In genomic region chr3:71132995-71133730, GRCh38 we compare ENCODE assay signal across 1 cellular context.
TF ChIP-seq lines count a peak whose summit lies in the region.

No MANE protein-coding gene starts in this region.

TF ChIP-seq in HepG2, 621 proteins besides CTCF, POLR2A, EP300 and RAD21 (continued from another document and continues in another):
- TF ChIP-seq ZNF33A (CRISPR knock-in tag; IDR thresholded peaks at IDR 0.05; ENCODE audit: borderline replicate concordance), result no peak
- no peak for TF ChIP-seq ADNP (CRISPR knock-in tag; IDR thresholded peaks at IDR 0.05)
- TF ChIP-seq ZNF225 (CRISPR knock-in tag; IDR thresholded peaks at IDR 0.05), result no peak
- TF ChIP-seq NCOA5 (CRISPR knock-in tag; IDR thresholded peaks at IDR 0.05), result no peak
- no peak for TF ChIP-seq MYNN (CRISPR knock-in tag; IDR thresholded peaks at IDR 0.05; ENCODE audit: low read depth)
- TF ChIP-seq GTF2F1 (IDR thresholded peaks at IDR 0.05; ENCODE audit: low read length), result no peak
- TF ChIP-seq MXD3 (CRISPR knock-in tag; IDR thresholded peaks at IDR 0.05), result no peak
- TF ChIP-seq ZNF232 (CRISPR knock-in tag; IDR thresholded peaks at IDR 0.05; ENCODE audit: borderline replicate concordance), result no peak
- no peak; the same call in 1 of the 2 replicates for TF ChIP-seq HMG20A (CRISPR knock-in tag; IDR thresholded peaks at IDR 0.05; ENCODE audit: borderline replicate concordance)
- TF ChIP-seq ZFP90 (CRISPR knock-in tag; IDR thresholded peaks at IDR 0.05; ENCODE audit: borderline replicate concordance), result no peak
- TF ChIP-seq ZNF337 (CRISPR knock-in tag; IDR thresholded peaks at IDR 0.05; ENCODE audit: borderline replicate concordance, low read depth), result no peak
- TF ChIP-seq MLXIP (CRISPR knock-in tag; IDR thresholded peaks at IDR 0.05; ENCODE audit: borderline replicate concordance), result no peak
- TF ChIP-seq FOXP4 (CRISPR knock-in tag; IDR thresholded peaks at IDR 0.05), result peak; percentile 88
- no peak for TF ChIP-seq E2F5 (CRISPR knock-in tag; conservative IDR thresholded peaks at IDR 0.05)
- TF ChIP-seq FOXP1 (IDR thresholded peaks at IDR 0.05), result no peak
- TF ChIP-seq FOXP1 (CRISPR knock-in tag; IDR thresholded peaks at IDR 0.05), result peak; percentile 85
- no peak for TF ChIP-seq HMGXB3 (CRISPR knock-in tag; IDR thresholded peaks at IDR 0.05; ENCODE audit: borderline replicate concordance)
- no peak for TF ChIP-seq ZNF841 (CRISPR knock-in tag; IDR thresholded peaks at IDR 0.05; ENCODE audit: borderline replicate concordance)
- 0 out of 2 replicates have a peak, but pooled peaks have one; percentile 31 for TF ChIP-seq ZGPAT (CRISPR knock-in tag; IDR thresholded peaks at IDR 0.05)
- no peak for TF ChIP-seq THAP7 (CRISPR knock-in tag; IDR thresholded peaks at IDR 0.05)
- no peak for TF ChIP-seq NFIC (IDR thresholded peaks at IDR 0.05; ENCODE audit: low read length)
- TF ChIP-seq MAX (IDR thresholded peaks at IDR 0.05), result no peak
- TF ChIP-seq U2AF2 (IDR thresholded peaks at IDR 0.05; ENCODE audit: low read depth, low read length), result no peak
- peak; percentile 57 for TF ChIP-seq PAXIP1 (CRISPR knock-in tag; conservative IDR thresholded peaks at IDR 0.05)
- no peak for TF ChIP-seq DNMT1 (CRISPR knock-in tag; IDR thresholded peaks at IDR 0.05)
- TF ChIP-seq ARID2 (CRISPR knock-in tag; IDR thresholded peaks at IDR 0.05; ENCODE audit: borderline replicate concordance), result no peak
- no peak for TF ChIP-seq ZNF121 (CRISPR knock-in tag; IDR thresholded peaks at IDR 0.05)
- no peak for TF ChIP-seq SCMH1 (CRISPR knock-in tag; IDR thresholded peaks at IDR 0.05; ENCODE audit: borderline replicate concordance)
- no peak for TF ChIP-seq TP53 (CRISPR knock-in tag; conservative IDR thresholded peaks at IDR 0.05)
- TF ChIP-seq AHDC1 (CRISPR knock-in tag; IDR thresholded peaks at IDR 0.05; ENCODE audit: borderline replicate concordance), result 0 out of 2 replicates have a peak, but pooled peaks have one; percentile 18
- no peak for TF ChIP-seq CHD4 (IDR thresholded peaks at IDR 0.05; ENCODE audit: borderline replicate concordance, low read length)
- no peak for TF ChIP-seq ZSCAN29 (CRISPR knock-in tag; conservative IDR thresholded peaks at IDR 0.05)
- no peak for TF ChIP-seq ZNF180 (CRISPR knock-in tag; IDR thresholded peaks at IDR 0.05; ENCODE audit: borderline replicate concordance, low read depth)
